Comparison of ENCODE assay signal across 11 cellular contexts in the genomic region with DNA sequence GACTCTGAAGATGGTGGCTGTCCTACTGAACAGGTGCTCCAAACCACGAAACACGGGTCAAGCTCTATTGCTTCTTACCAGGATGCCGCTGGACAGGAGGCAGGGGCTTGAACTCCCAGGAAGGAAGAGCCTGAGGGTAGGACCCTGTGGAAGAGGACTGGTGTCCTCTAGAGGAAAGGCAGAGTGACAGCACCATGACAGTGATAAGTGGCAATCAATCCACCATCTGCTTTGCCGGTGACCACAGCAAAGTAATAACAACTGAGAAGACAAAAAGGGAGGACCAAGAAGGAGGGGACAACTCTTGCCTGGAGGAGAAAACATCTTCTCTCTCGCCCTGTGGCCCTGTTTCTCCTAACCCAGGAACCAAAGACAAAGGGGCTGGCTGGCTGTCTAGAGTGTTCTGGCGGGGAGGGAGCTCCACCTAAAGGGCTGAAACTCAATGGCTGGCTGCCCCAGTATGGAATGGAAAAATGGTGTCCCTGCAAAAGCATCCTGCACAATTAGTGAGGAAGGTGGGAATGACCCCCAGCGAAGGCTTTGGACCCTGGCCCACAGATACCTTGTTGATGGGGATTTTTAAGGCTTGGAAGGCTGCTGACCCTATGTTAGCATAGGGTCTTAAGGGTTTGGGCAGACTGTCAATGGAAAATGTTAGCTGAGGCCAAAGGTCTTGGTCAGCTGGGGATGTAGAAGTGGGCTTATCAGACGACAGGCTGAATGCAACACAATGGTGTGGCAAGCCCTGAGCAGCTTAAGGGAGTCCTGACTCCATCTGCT. TPM values are rescaled to one million over a fixed set of nuclear protein-coding genes. Genes with fewer than 3 reads are reported as not detected.
DNase-seq lines count a peak whose midpoint lies in the region; ATAC-seq and TF ChIP-seq lines count a peak whose summit lies in the region.
"Had no signal": no experiment of that assay in that cellular context is flagged by ENCODE, and none has a peak within 500 bp of the region (broad histone marks: within the 10 kb centered on the region; RNA-seq: fewer than 3 reads in every experiment).

No MANE protein-coding gene starts in this region.

- TF ChIP-seq RAD21 in IMR-90 (IDR thresholded peaks at IDR 0.05; ENCODE audit: low read length) = peak; percentile 19; the same call in 1 of the 2 replicates

- intact Hi-C loops in IMR-90 (cut with micrococcal nuclease) (no loop called here), body of pancreas (cut with DNase I) (no loop called here)

- DNase-seq in ELF-1 (ENCODE audit: low read depth, low spot score) = peak; percentile 89
- DNase-seq in IMR-90 = no peak
- DNase-seq in body of pancreas = peak in 3 of 4 donors; percentile 15 to 48 (median 29)
- DNase-seq in coronary artery (ENCODE audit: low spot score) = no peak
- no peak for DNase-seq in epidermal melanocyte (ENCODE audit: insufficient read length, low spot score)
- no peak for DNase-seq in NCI-H510A (lab: John Stamatoyannopoulos, UW)
- DNase-seq: activated B cell treated with CpG ODN at 0.5 μM for 24 hours, NCI-H1930 had no signal

- H2AK5ac ChIP-seq in IMR-90 (ENCODE audit: low read depth, low read length) = no peak overlapping the region

- no peak overlapping the region for H3K14ac ChIP-seq in IMR-90 (replicated peaks; ENCODE audit: low read depth, low read length)

- H3K36me3 ChIP-seq in IMR-90 (ENCODE audit: control insufficient read depth, insufficient read depth, low read length) (no peaks in the 10 kb centered on the region), body of pancreas (replicated peaks in 1 of 2; ENCODE audit: insufficient read depth in 1 of 2, low read depth in 2 of 2) (no peaks in the 10 kb centered on the region)

- no peak overlapping the region for H3K4me2 ChIP-seq in IMR-90 (ENCODE audit: low read depth, low read length)

- H2AK9ac ChIP-seq in IMR-90 (replicated peaks; ENCODE audit: low read depth, low read length, poor library complexity) = no peak overlapping the region

- H3K79me1 ChIP-seq in IMR-90 (ENCODE audit: low read depth in 1 of 2, low read length in 2 of 2) = no peaks in the 10 kb centered on the region

- 100% methylated on average over 5 of the region's 8 CpGs; no CpG with 5 or more reads in 1 of the 2 experiments for WGBS in IMR-90 (ENCODE audit: extremely low coverage in 2 of 2, insufficient read length in 1 of 2), 2 experiments
- WGBS in body of pancreas, 2 donors = 84 to 97% methylated on average over 6 to 8 of the region's 8 CpGs

- H3K9me3 ChIP-seq in IMR-90 (ENCODE audit: control insufficient read depth, insufficient read depth, low read length) (no peaks in the 10 kb centered on the region), body of pancreas (no peaks in the 10 kb centered on the region)

- H2AFZ ChIP-seq in IMR-90 (replicated peaks; ENCODE audit: low read length, poor library complexity) = peak overlapping the region; percentile 8

- H3K4me3 Mint-ChIP-seq in nephron = no peak overlapping the region
- H3K4me3 Mint-ChIP-seq: activated B cell treated with CpG ODN at 0.5 μM for 24 hours, brain had no signal

- dilution Hi-C loops in IMR-90 (cut with HindIII; ENCODE audit: low sequenced_read_pairs, unreplicated experiment) = no loop called here

- no peak overlapping the region for H2BK20ac ChIP-seq in IMR-90 (ENCODE audit: low read depth, low read length)

- H3K27ac ChIP-seq in IMR-90 (ENCODE audit: insufficient read depth, low read length) = no peak overlapping the region
- H3K27ac ChIP-seq in body of pancreas = no peak overlapping the region
- no peak overlapping the region for H3K27ac ChIP-seq in coronary artery

- no peak; the same call in 1 of the 2 replicates for ATAC-seq in IMR-90 (ENCODE audit: low read depth)
- ATAC-seq in body of pancreas = no peak

- no peak overlapping the region for H3K56ac ChIP-seq in IMR-90 (ENCODE audit: extremely low read depth, insufficient read depth, low read length)

- H3K27me3 Mint-ChIP-seq in nephron (ENCODE audit: low read depth) = no peaks in the 10 kb centered on the region
- H3K27me3 Mint-ChIP-seq: activated B cell treated with CpG ODN at 0.5 μM for 24 hours had no signal

- no peaks in the 10 kb centered on the region for H3K9me3 Mint-ChIP-seq in nephron
- H3K9me3 Mint-ChIP-seq: activated B cell treated with CpG ODN at 0.5 μM for 24 hours had no signal

- no TSS peak for BruUV-seq in IMR-90 (replicated peaks; lab: Mats Ljungman, UMichigan)

- POLR2A ChIA-PET in IMR-90 (lab: Charles Lee; ENCODE audit: unreplicated experiment) = no interaction called here

- TF ChIP-seq CTCF in IMR-90 (conservative IDR thresholded peaks at IDR 0.05; ENCODE audit: low read depth, low read length) (no peak), body of pancreas (IDR thresholded peaks at IDR 0.05) (peak in 5 of 7 experiments; percentile 14 to 29 (median 25)), nephron (IDR thresholded peaks at IDR 0.05; ENCODE audit: unreplicated experiment in 3 of 3) (no peak), coronary artery (IDR thresholded peaks at IDR 0.05) (no peak)

- no peaks in the 10 kb centered on the region; the same call in 1 of the 2 replicates for H3K9me1 ChIP-seq in IMR-90 (ENCODE audit: insufficient read depth, low read length)

- no peak overlapping the region for H4K8ac ChIP-seq in IMR-90 (ENCODE audit: low read depth in 2 of 2, low read length in 2 of 2)

- no peak overlapping the region for H3K4ac ChIP-seq in IMR-90 (ENCODE audit: low read depth, low read length)

- in situ Hi-C loops in IMR-90 (cut with MboI; ENCODE audit: low sequenced_read_pairs) = no loop called here

- no peak overlapping the region for H3K4me3 ChIP-seq in IMR-90 (ENCODE audit: insufficient read depth, low read depth, low read length)
- no peak overlapping the region for H3K4me3 ChIP-seq in body of pancreas
- H3K4me3 ChIP-seq in coronary artery = no peak overlapping the region

- H3K23ac ChIP-seq in IMR-90 (ENCODE audit: low read depth, low read length) = no peak overlapping the region

- CTCF ChIA-PET in IMR-90 (lab: Yijun Ruan, JAX) = interaction anchor here (0.6 to 1.9 kb wide), 2 partner anchors 26 to 117 kb away, joined by 3 to 6 read pairs; no protein-coding TSS in a partner anchor

- H3K4me1 ChIP-seq in IMR-90 (ENCODE audit: control insufficient read depth, insufficient read depth, low read length) (0 out of 2 replicates have a peak, but pooled peaks cover 4% of the 10 kb centered on the region), body of pancreas (peaks cover 34% of the 10 kb centered on the region)

- H3K36me3 Mint-ChIP-seq in nephron (ENCODE audit: low read depth) = peaks cover 11% of the 10 kb centered on the region

- H3K27me3 ChIP-seq in IMR-90 (ENCODE audit: control insufficient read depth, insufficient read depth, low read length) = no peaks in the 10 kb centered on the region
- H3K27me3 ChIP-seq in body of pancreas = no peaks in the 10 kb centered on the region

- H2BK5ac ChIP-seq in IMR-90 (ENCODE audit: low read depth, low read length, poor library complexity, severe bottlenecking) = no peak overlapping the region

- no peaks in the 10 kb centered on the region for H4K20me1 ChIP-seq in IMR-90 (ENCODE audit: insufficient read depth, low read length)

- no peak overlapping the region for H2BK15ac ChIP-seq in IMR-90 (ENCODE audit: low read depth, low read length)

- TF ChIP-seq POLR2A in IMR-90 (IDR thresholded peaks at IDR 0.05; ENCODE audit: low read depth, low read length) (no peak), body of pancreas (IDR thresholded peaks at IDR 0.05) (no peak)

- no peak overlapping the region for H4K91ac ChIP-seq in IMR-90 (ENCODE audit: insufficient read depth, low read depth, low read length)

- peak overlapping the region in 2 of 3 experiments; percentile 16 to 43 for H3K27ac Mint-ChIP-seq in nephron
- H3K27ac Mint-ChIP-seq: activated B cell treated with CpG ODN at 0.5 μM for 24 hours had no signal

- peaks cover 20% of the 10 kb centered on the region for H3K4me1 Mint-ChIP-seq in nephron

- no peak overlapping the region for H2BK120ac ChIP-seq in IMR-90 (ENCODE audit: low read depth, low read length)

- no peak overlapping the region for H3K18ac ChIP-seq in IMR-90 (ENCODE audit: low read depth, low read length)

- H3K9ac ChIP-seq in IMR-90 (ENCODE audit: low read depth, low read length) = no peak overlapping the region

- no peak overlapping the region for H4K5ac ChIP-seq in IMR-90 (ENCODE audit: low read depth, low read length)

TF ChIP-seq in IMR-90, 13 proteins besides CTCF, POLR2A, EP300 and RAD21:
- no peak for TF ChIP-seq SMC3 (IDR thresholded peaks at IDR 0.05; ENCODE audit: low read depth, low read length)
- TF ChIP-seq, protein P1, sequence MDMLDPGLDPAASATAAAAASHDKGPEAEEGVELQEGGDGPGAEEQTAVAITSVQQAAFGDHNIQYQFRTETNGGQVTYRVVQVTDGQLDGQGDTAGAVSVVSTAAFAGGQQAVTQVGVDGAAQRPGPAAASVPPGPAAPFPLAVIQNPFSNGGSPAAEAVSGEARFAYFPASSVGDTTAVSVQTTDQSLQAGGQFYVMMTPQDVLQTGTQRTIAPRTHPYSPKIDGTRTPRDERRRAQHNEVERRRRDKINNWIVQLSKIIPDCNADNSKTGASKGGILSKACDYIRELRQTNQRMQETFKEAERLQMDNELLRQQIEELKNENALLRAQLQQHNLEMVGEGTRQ (IDR thresholded peaks at IDR 0.05; ENCODE audit: low read depth, low read length) = no peak
- TF ChIP-seq MXI1 (IDR thresholded peaks at IDR 0.05; ENCODE audit: borderline replicate concordance, low read depth, low read length) = no peak
- no peak for TF ChIP-seq CEBPB (IDR thresholded peaks at IDR 0.05; ENCODE audit: low read depth, low read length)
- no peak for TF ChIP-seq BHLHE40 (IDR thresholded peaks at IDR 0.05; ENCODE audit: low read depth, low read length)
- no peak for TF ChIP-seq MAFK (IDR thresholded peaks at IDR 0.05; ENCODE audit: low read depth, low read length)
- no peak for TF ChIP-seq RCOR1 (IDR thresholded peaks at IDR 0.05; ENCODE audit: insufficient replicate concordance, low read length)
- no peak for TF ChIP-seq RFX5 (IDR thresholded peaks at IDR 0.05; ENCODE audit: low read depth, low read length)

RNA-seq across cellular contexts. Expression of a gene that starts 35.4 kb away (rescaled TPM):
- 0.28 TPM in 1 of 2 replicates, not detected in the other for total RNA-seq in IMR-90 (2012; rRNA removed)
- polyA plus RNA-seq in IMR-90 (2012; rRNA removed) = 0.07 TPM in 1 of 2 replicates, not detected in the other
- polyA plus RNA-seq in IMR-90 (2012; cell fraction: cytosol; rRNA removed) = 0.10 TPM in 1 of 2 replicates, not detected in the other
- polyA plus RNA-seq in IMR-90 (2012; cell fraction: nucleus; rRNA removed; ENCODE audit: low replicate concordance) = 0.05 and 0.22 TPM in 2 replicates
- total RNA-seq in body of pancreas = under 1 TPM in 1 of 2 donors, not detected in 1; 0.26 TPM
- total RNA-seq: activated B cell treated with CpG ODN at 0.5 μM for 24 hours, subcutaneous adipose tissue had no signal

Comparison
In these comparisons a context has a peak if more than half of its experiments do, and no peak if none do; other contexts are left out.
1. DNase-seq: peak in ELF-1 (single experiment) and body of pancreas (3 of 4); none in IMR-90 (single experiment), coronary artery (single experiment), epidermal melanocyte (single experiment) and NCI-H510A (single experiment).
2. CTCF ChIP-seq: peak in body of pancreas (5 of 7); none in IMR-90 (single experiment), nephron (0 of 3) and coronary artery (single experiment).